ENCODE assay signal across 16 cellular contexts in genomic region chr22:21951062-21951461, GRCh38. TPM values are rescaled to one million over a fixed set of nuclear protein-coding genes. Genes with fewer than 3 reads are reported as not detected.
A peak's percentile ranks its signal among the peaks of the same experiment; 100 is the strongest.
DNase-seq lines count a peak whose midpoint lies in the region; ATAC-seq and TF ChIP-seq lines count a peak whose summit lies in the region.
"Had no signal": no experiment of that assay in that cellular context is flagged by ENCODE, and none has a peak within 500 bp of the region (broad histone marks: within the 10 kb centered on the region; RNA-seq: fewer than 3 reads in every experiment).

No MANE protein-coding gene starts in this region.

- 91 to 96% (median 93%) methylated on average over 7 of the region's 7 CpGs for WGBS in ovary, 3 donors

- H3K27ac ChIP-seq in naive thymus-derived CD4-positive, alpha-beta T cell (ENCODE audit: low read depth, low read length), result no peak overlapping the region
- H3K27ac ChIP-seq in ovary, result no peak overlapping the region

- H3K9me3 Mint-ChIP-seq in Calu3 (ENCODE audit: low read depth, unreplicated experiment), result no peaks in the 10 kb centered on the region
- H3K9me3 Mint-ChIP-seq in activated naive CD8-positive, alpha-beta T cell treated with anti-CD3 and anti-CD28 coated beads, Interleukin-2, amount 50 U/mL, for 24 hours, result no peaks in the 10 kb centered on the region
- no peaks in the 10 kb centered on the region for H3K9me3 Mint-ChIP-seq in naive thymus-derived CD4-positive, alpha-beta T cell

- peak overlapping the region; percentile 82 for H3K4me3 Mint-ChIP-seq in Calu3 (ENCODE audit: low read depth, unreplicated experiment)
- peak overlapping the region; percentile 79 for H3K4me3 Mint-ChIP-seq in activated naive CD8-positive, alpha-beta T cell treated with anti-CD3 and anti-CD28 coated beads, Interleukin-2, amount 50 U/mL, for 24 hours
- H3K4me3 Mint-ChIP-seq in naive thymus-derived CD4-positive, alpha-beta T cell, result peak overlapping the region; percentile 47 to 89 (median 82)

- TF ChIP-seq CTCF in Calu3 (IDR thresholded peaks at IDR 0.05; ENCODE audit: unreplicated experiment), result no peak
- TF ChIP-seq CTCF in ovary (IDR thresholded peaks at IDR 0.05), result no peak

- no TSS peak for BruUV-seq in Calu3 (replicated peaks; lab: Mats Ljungman, UMichigan)

- no peaks in the 10 kb centered on the region for H3K9me3 ChIP-seq in naive thymus-derived CD4-positive, alpha-beta T cell (ENCODE audit: control insufficient read depth in 2 of 3, low read length in 3 of 3)
- H3K9me3 ChIP-seq in ovary, result no peaks in the 10 kb centered on the region
- H3K9me3 ChIP-seq: Peyer's patch had no signal

- ATAC-seq in activated naive CD8-positive, alpha-beta T cell treated with anti-CD3 and anti-CD28 coated beads, Interleukin-2, amount 50 U/mL, for 24 hours, result no peak
- ATAC-seq in naive thymus-derived CD4-positive, alpha-beta T cell, result no peak
- ATAC-seq in activated CD4-positive, CD25-positive, alpha-beta regulatory T cell treated with anti-CD3 and anti-CD28 coated beads, Interleukin-2, amount 50 U/mL, for 24 hours, result no peak
- ATAC-seq in HG03045 (IDR thresholded peaks at IDR 0.05; ENCODE audit: unreplicated experiment), result no peak
- ATAC-seq: left colon; stimulated activated naive CD8-positive, alpha-beta T cell treated with anti-CD3 and anti-CD28 coated beads, Interleukin-15, Interleukin-2, amounts not matched to agents 100 U/mL and 50 U/mL, for 24 hours had no signal

- intact Hi-C loops in Calu3 (cut with micrococcal nuclease; ENCODE audit: unreplicated experiment) (no loop called here), ovary (cut with DNase I) (no loop called here)
- intact Hi-C loops in naive thymus-derived CD4-positive, alpha-beta T cell (cut with micrococcal nuclease), result loop anchor here in 1 of 2 donors (5.0 kb wide), 1 partner anchor 84 kb away; the partner anchor contains the start of gene MAPK1

- H3K36me3 Mint-ChIP-seq in Calu3 (ENCODE audit: insufficient read depth, unreplicated experiment), result peaks cover 17% of the 10 kb centered on the region
- H3K36me3 Mint-ChIP-seq in activated naive CD8-positive, alpha-beta T cell treated with anti-CD3 and anti-CD28 coated beads, Interleukin-2, amount 50 U/mL, for 24 hours (ENCODE audit: low read depth), result peaks cover 5% of the 10 kb centered on the region
- H3K36me3 Mint-ChIP-seq in naive thymus-derived CD4-positive, alpha-beta T cell, result peaks cover 0 to 5% (median 0%) of the 10 kb centered on the region in 5 donors

- DNase-seq in CD1c-positive myeloid dendritic cell (ENCODE audit: extremely low spot score) (peak; percentile 5), Calu3 (no peak), epidermal melanocyte (ENCODE audit: insufficient read length, low spot score) (no peak), ovary (no peak)
- no peak for DNase-seq in activated naive CD8-positive, alpha-beta T cell treated with anti-CD3 and anti-CD28 coated beads, Interleukin-2, amount 50 U/mL, for 24 hours
- no peak for DNase-seq in naive thymus-derived CD4-positive, alpha-beta T cell
- DNase-seq: erythroblast; H9; Karpas-422; left colon; NCI-H146; NCI-H524; Peyer's patch; stimulated activated naive CD8-positive, alpha-beta T cell treated with anti-CD3 and anti-CD28 coated beads, Interleukin-15, Interleukin-2, amounts not matched to agents 100 U/mL and 50 U/mL, for 24 hours had no signal

- POLR2A ChIA-PET in naive thymus-derived CD4-positive, alpha-beta T cell (lab: Charles Lee), result interaction anchor here (1.0 kb wide), 1 partner anchor 13 kb away, joined by 4 read pairs; no protein-coding TSS in a partner anchor

- H3K4me1 Mint-ChIP-seq in Calu3 (ENCODE audit: low read depth, unreplicated experiment), result peaks cover 9% of the 10 kb centered on the region
- H3K4me1 Mint-ChIP-seq in activated naive CD8-positive, alpha-beta T cell treated with anti-CD3 and anti-CD28 coated beads, Interleukin-2, amount 50 U/mL, for 24 hours, result peaks cover 21% of the 10 kb centered on the region
- peaks cover 17 to 32% (median 29%) of the 10 kb centered on the region in 7 donors for H3K4me1 Mint-ChIP-seq in naive thymus-derived CD4-positive, alpha-beta T cell

- no peak overlapping the region for H3K4me3 ChIP-seq in naive thymus-derived CD4-positive, alpha-beta T cell (ENCODE audit: low read length)
- no peak overlapping the region for H3K4me3 ChIP-seq in ovary

- TF ChIP-seq EP300 in ovary (IDR thresholded peaks at IDR 0.05), result no peak

- H3K27me3 Mint-ChIP-seq in Calu3 (ENCODE audit: unreplicated experiment), result no peaks in the 10 kb centered on the region
- no peaks in the 10 kb centered on the region for H3K27me3 Mint-ChIP-seq in activated naive CD8-positive, alpha-beta T cell treated with anti-CD3 and anti-CD28 coated beads, Interleukin-2, amount 50 U/mL, for 24 hours
- H3K27me3 Mint-ChIP-seq in naive thymus-derived CD4-positive, alpha-beta T cell, result no peaks in the 10 kb centered on the region

- TF ChIP-seq POLR2A in ovary (IDR thresholded peaks at IDR 0.05), result no peak

- no peak overlapping the region for H3K27ac Mint-ChIP-seq in Calu3 (ENCODE audit: unreplicated experiment)
- no peak overlapping the region for H3K27ac Mint-ChIP-seq in activated naive CD8-positive, alpha-beta T cell treated with anti-CD3 and anti-CD28 coated beads, Interleukin-2, amount 50 U/mL, for 24 hours
- peak overlapping the region in 2 of 9 donors; percentile 53 to 62 for H3K27ac Mint-ChIP-seq in naive thymus-derived CD4-positive, alpha-beta T cell
- H3K27ac Mint-ChIP-seq: H9 had no signal

- peaks cover 0 to 3% (median 0%) of the 10 kb centered on the region in 3 experiments for H3K36me3 ChIP-seq in naive thymus-derived CD4-positive, alpha-beta T cell (ENCODE audit: control insufficient read depth in 2 of 3, insufficient read depth in 3 of 3, low read length in 3 of 3)
- no peaks in the 10 kb centered on the region for H3K36me3 ChIP-seq in ovary
- H3K36me3 ChIP-seq: Peyer's patch had no signal

- H3K27me3 ChIP-seq in naive thymus-derived CD4-positive, alpha-beta T cell (ENCODE audit: control insufficient read depth in 2 of 2, insufficient read depth in 2 of 2, low read length in 2 of 2), result no peaks in the 10 kb centered on the region
- H3K27me3 ChIP-seq in ovary, result no peaks in the 10 kb centered on the region
- H3K27me3 ChIP-seq: Peyer's patch had no signal

- peaks cover 7% of the 10 kb centered on the region in 2 donors for H3K4me1 ChIP-seq in naive thymus-derived CD4-positive, alpha-beta T cell (ENCODE audit: control insufficient read depth in 2 of 2, insufficient read depth in 2 of 2, low read length in 2 of 2)
- no peaks in the 10 kb centered on the region for H3K4me1 ChIP-seq in ovary (ENCODE audit: insufficient read depth)

- CTCF ChIA-PET in Calu3 (lab: Charles Lee), result interaction anchor here (0.7 kb wide), 1 partner anchor 8 kb away, joined by 3 read pairs; no protein-coding TSS in a partner anchor
- CTCF ChIA-PET in naive thymus-derived CD4-positive, alpha-beta T cell (lab: Charles Lee), result interaction anchor here (5.5 kb wide), 1 partner anchor 13 kb away, joined by 63 read pairs; no protein-coding TSS in a partner anchor

RNA-seq across cellular contexts. Expression of gene PPM1F, which starts 1.6 kb away (rescaled TPM):
- total RNA-seq in Calu3 (2022), result 19.0 and 19.8 TPM in 2 replicates
- 10 to 100 TPM; 21.3 to 58.0 (median 27.8) TPM for total RNA-seq in naive thymus-derived CD4-positive, alpha-beta T cell
- 10 to 100 TPM in 1 of 2 donors, 1 to 10 TPM in 1; 8.8 to 11.5 TPM for polyA plus RNA-seq in naive thymus-derived CD4-positive, alpha-beta T cell
- 10 to 100 TPM in 6 of 7 donors, 1 to 10 TPM in 1; 9.8 to 33.0 (median 22.7) TPM for total RNA-seq in ovary
- polyA plus RNA-seq in ovary, result 10 to 100 TPM in 1 of 2 donors, 1 to 10 TPM in 1; 9.9 to 17.8 TPM

RNA-seq across cellular contexts. Expression of gene TOP3B, which starts 31.5 kb away (rescaled TPM):
- total RNA-seq in Calu3 (2022), result 45.1 and 48.0 TPM in 2 replicates
- total RNA-seq in naive thymus-derived CD4-positive, alpha-beta T cell, result 10 to 100 TPM; 43.4 to 80.5 (median 59.1) TPM
- polyA plus RNA-seq in naive thymus-derived CD4-positive, alpha-beta T cell, result 10 to 100 TPM in 1 of 2 donors, 1 to 10 TPM in 1; 8.4 to 16.2 TPM
- 10 to 100 TPM; 17.3 to 31.5 (median 25.2) TPM for total RNA-seq in ovary
- polyA plus RNA-seq in ovary, result 10 to 100 TPM in 1 of 2 donors, 1 to 10 TPM in 1; 9.1 to 17.4 TPM
